In genomic region chr10:48574322-48574796, GRCh38 we compare ENCODE assay signal across 1 cellular context.
A peak's percentile ranks its signal among the peaks of the same experiment; 100 is the strongest.
TF ChIP-seq lines count a peak whose summit lies in the region.

No MANE protein-coding gene starts in this region.

TF ChIP-seq in GM12891, 5 proteins besides CTCF, POLR2A, EP300 and RAD21:
- no peak for TF ChIP-seq PAX5 (IDR thresholded peaks at IDR 0.05; ENCODE audit: insufficient read depth, low read length, severe bottlenecking)
- no peak for TF ChIP-seq POU2F2 (IDR thresholded peaks at IDR 0.05; ENCODE audit: low read depth, low read length)
- TF ChIP-seq POLR2AphosphoS5 (IDR thresholded peaks at IDR 0.05; ENCODE audit: low read depth, low read length) = no peak
- peak; percentile 53 for TF ChIP-seq SPI1 (IDR thresholded peaks at IDR 0.05; ENCODE audit: low read depth, low read length)
- TF ChIP-seq TAF1 (IDR thresholded peaks at IDR 0.05; ENCODE audit: low read depth, low read length) = no peak
